In the genomic region with DNA sequence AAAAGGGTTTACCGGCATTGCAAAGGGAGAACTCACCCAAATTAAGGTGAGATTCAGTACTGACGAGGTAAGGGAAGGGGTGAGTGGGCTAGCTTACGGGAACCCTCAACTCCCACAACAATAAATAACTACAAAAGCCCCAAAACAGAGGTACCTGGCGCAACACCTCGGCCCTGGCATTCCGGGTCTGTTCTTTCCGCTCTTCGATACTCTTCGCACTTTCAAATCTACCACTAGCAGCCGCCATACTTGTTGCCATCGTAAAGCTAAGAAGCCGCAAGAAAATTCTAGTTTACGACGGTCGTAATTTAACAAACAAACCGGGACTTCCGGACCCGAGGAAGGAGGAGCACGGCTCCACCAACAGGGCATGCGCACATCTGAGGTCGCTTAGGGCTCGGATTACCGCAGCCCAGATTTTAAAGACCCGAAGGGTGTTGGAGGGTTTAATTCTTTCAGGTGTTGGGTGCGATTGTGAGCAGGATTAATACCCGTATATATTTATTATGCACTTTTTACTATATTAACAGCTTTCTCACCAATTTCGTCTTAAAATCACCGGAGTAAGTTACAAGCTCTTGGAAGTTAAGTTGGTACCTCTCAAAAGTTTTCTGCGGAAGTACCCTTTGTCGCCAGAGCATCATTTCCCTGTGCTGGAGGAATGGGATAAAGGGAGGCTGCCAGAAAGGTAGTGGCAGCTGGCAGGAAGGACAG, we compare ENCODE assay signal across 8 cellular contexts. TPM values are rescaled to one million over a fixed set of nuclear protein-coding genes. Genes with fewer than 3 reads are reported as not detected.
DNase-seq lines count a peak whose midpoint lies in the region; ATAC-seq lines count a peak whose summit lies in the region.

TSS of gene CWF19L2 (minus strand) at position 268 of the 714 bp plus-strand sequence. CDS start at position 259, 9 bp downstream.

- no peaks in the 10 kb centered on the region for H3K9me3 ChIP-seq in BLaER1

- H3K9me3 Mint-ChIP-seq in activated CD4-positive, alpha-beta T cell treated with anti-CD3 and anti-CD28 coated beads, Interleukin-2, amount 10 ng/mL, durations not matched to agents 7 days and 5 days: no peaks in the 10 kb centered on the region

- H3K36me3 ChIP-seq in BLaER1: peaks cover 16% of the 10 kb centered on the region

- H3K9ac ChIP-seq in BLaER1: peak within 1 kb of the TSS; percentile 90

- H3K27me3 ChIP-seq in BLaER1: no peaks in the 10 kb centered on the region

- H3K4me2 ChIP-seq in BLaER1: peak within 1 kb of the TSS; percentile 82

- CTCF ChIA-PET in activated CD4-positive, alpha-beta T cell treated with anti-CD3 and anti-CD28 coated beads, Interleukin-2, amount 10 ng/mL, durations not matched to agents 7 days and 5 days (lab: Charles Lee): interaction anchor here (1.1 kb wide), 1 partner anchor 20 kb away, joined by 3 read pairs; no protein-coding TSS in a partner anchor

- peak; percentile 98 for ATAC-seq in GM19328 (IDR thresholded peaks at IDR 0.05; ENCODE audit: unreplicated experiment)
- ATAC-seq in HG03520 (IDR thresholded peaks at IDR 0.05; ENCODE audit: unreplicated experiment): peak; percentile 97
- peak; percentile 100 for ATAC-seq in left lobe of liver

- peaks cover 21% of the 10 kb centered on the region for H3K4me1 ChIP-seq in BLaER1

- no peaks in the 10 kb centered on the region for H4K20me1 ChIP-seq in BLaER1

- peak within 1 kb of the TSS; percentile 90 for H3K27ac Mint-ChIP-seq in activated CD4-positive, alpha-beta T cell treated with anti-CD3 and anti-CD28 coated beads, Interleukin-2, amount 10 ng/mL, durations not matched to agents 7 days and 5 days

- H3K27ac ChIP-seq in BLaER1: peak within 1 kb of the TSS; percentile 88

- DNase-seq in NCI-H69 (lab: John Stamatoyannopoulos, UW) (peak; percentile 99), dedifferentiated amniotic fluid mesenchymal stem cell (ENCODE audit: extremely low spot score) (peak; percentile 98), left lobe of liver (ENCODE audit: low spot score) (peak; percentile 90)
- DNase-seq in activated CD4-positive, alpha-beta T cell treated with anti-CD3 and anti-CD28 coated beads, Interleukin-2, amount 10 ng/mL, durations not matched to agents 7 days and 5 days: peak; percentile 95
- peak; percentile 83 for DNase-seq in stimulated activated CD4-positive, alpha-beta T cell treated with anti-CD3 and anti-CD28 coated beads, Interleukin-2, amount 100 ng/mL, for 4 hours (ENCODE audit: low read depth)

- peaks cover 26% of the 10 kb centered on the region for H3K4me1 Mint-ChIP-seq in activated CD4-positive, alpha-beta T cell treated with anti-CD3 and anti-CD28 coated beads, Interleukin-2, amount 10 ng/mL, durations not matched to agents 7 days and 5 days

- H3K4me3 ChIP-seq in BLaER1: peak within 1 kb of the TSS; percentile 85

- peaks cover 10% of the 10 kb centered on the region for H3K27me3 Mint-ChIP-seq in activated CD4-positive, alpha-beta T cell treated with anti-CD3 and anti-CD28 coated beads, Interleukin-2, amount 10 ng/mL, durations not matched to agents 7 days and 5 days

- peaks cover 7% of the 10 kb centered on the region for H3K36me3 Mint-ChIP-seq in activated CD4-positive, alpha-beta T cell treated with anti-CD3 and anti-CD28 coated beads, Interleukin-2, amount 10 ng/mL, durations not matched to agents 7 days and 5 days (ENCODE audit: low read depth)

- POLR2A ChIA-PET in activated CD4-positive, alpha-beta T cell treated with anti-CD3 and anti-CD28 coated beads, Interleukin-2, amount 10 ng/mL, durations not matched to agents 7 days and 5 days (lab: Charles Lee): interaction anchor here (0.7 kb wide), 1 partner anchor 1383 kb away, joined by 3 read pairs; no protein-coding TSS in a partner anchor

- peak within 1 kb of the TSS; percentile 81 for H3K4me3 Mint-ChIP-seq in activated CD4-positive, alpha-beta T cell treated with anti-CD3 and anti-CD28 coated beads, Interleukin-2, amount 10 ng/mL, durations not matched to agents 7 days and 5 days

RNA-seq across cellular contexts. Expression of gene CWF19L2, which starts in this region (rescaled TPM):
- 10 to 100 TPM; 17.2 to 17.3 TPM for total RNA-seq in activated CD4-positive, alpha-beta T cell treated with anti-CD3 and anti-CD28 coated beads, Interleukin-2, amount 10 ng/mL, durations not matched to agents 7 days and 5 days
- 4.4 TPM for total RNA-seq in left lobe of liver

Comparison
In these comparisons a context has a peak if more than half of its experiments do, and no peak if none do; other contexts are left out.
1. Peak in every context shown above with its lines: DNase-seq, ATAC-seq, H3K4me3 ChIP-seq and H3K27ac ChIP-seq.